23 cellular contexts compared by ENCODE assay signal in genomic region chr3:50270841-50271240, GRCh38. TPM values are rescaled to one million over a fixed set of nuclear protein-coding genes. Genes with fewer than 3 reads are reported as not detected.
DNase-seq lines count a peak whose midpoint lies in the region; ATAC-seq, FAIRE-seq and TF ChIP-seq lines count a peak whose summit lies in the region.
"Had no signal": no experiment of that assay in that cellular context is flagged by ENCODE, and none has a peak within 500 bp of the region (broad histone marks: within the 10 kb centered on the region; RNA-seq: fewer than 3 reads in every experiment).

No MANE protein-coding gene starts in this region.

- no TSS peak for BruUV-seq in Caco-2 (replicated peaks; lab: Mats Ljungman, UMichigan)

- intact Hi-C loops in Caco-2 (cut with micrococcal nuclease; ENCODE audit: unreplicated experiment) (no loop called here), lower lobe of right lung (cut with DNase I) (no loop called here)

- H3K4me3 ChIP-seq in Caco-2 (ENCODE audit: low read depth, low read length) (no peak overlapping the region), astrocyte (ENCODE audit: insufficient read depth, low read depth, low read length) (no peak overlapping the region), lower lobe of right lung (peak overlapping the region; percentile 62)
- H3K4me3 ChIP-seq: HAP-1 had no signal

- DNase-seq in Caco-2 (no peak), astrocyte (ENCODE audit: low read depth) (no peak), lower lobe of right lung (no peak), substantia nigra (lab: John Stamatoyannopoulos, UW) (no peak), SW480 (ENCODE audit: low spot score) (no peak), ACHN (no peak), NCI-H2081 (lab: John Stamatoyannopoulos, UW) (no peak)
- DNase-seq: activated CD4-positive, CD25-positive, alpha-beta regulatory T cell; endodermal cell; NCI-H146; NCI-H345; SIG-M5; stimulated activated CD4-positive, alpha-beta T cell treated with anti-CD3 and anti-CD28 coated beads, Interleukin-12 subunit alpha, Interleukin-12 subunit beta, amount 100 ng/mL, for 4 hours had no signal

- CTCF ChIA-PET in Caco-2 (lab: Charles Lee): interaction anchor here (0.8 to 2.8 kb wide), 3 partner anchors 11 to 46 kb away, joined by 3 to 10 read pairs (median 5); partner anchors contain the start of genes HYAL3 and NAA80

- H3K79me2 ChIP-seq in astrocyte (ENCODE audit: insufficient read depth, low read length): no peaks in the 10 kb centered on the region

- H4K20me1 ChIP-seq in astrocyte (ENCODE audit: insufficient read depth, low read length): peaks cover 3% of the 10 kb centered on the region

- H3K4me1 ChIP-seq in Caco-2: peaks cover 65% of the 10 kb centered on the region
- peaks cover 28% of the 10 kb centered on the region for H3K4me1 ChIP-seq in astrocyte (ENCODE audit: insufficient read depth, low read length)
- H3K4me1 ChIP-seq in lower lobe of right lung: peaks cover 65% of the 10 kb centered on the region
- H3K4me1 ChIP-seq: HAP-1 had no signal

- POLR2A ChIA-PET in Caco-2 (lab: Charles Lee): interaction anchor here (1.2 kb wide), 1 partner anchor 35 kb away, joined by 4 read pairs; the partner anchor contains the start of gene GNAI2

- H3K4me2 ChIP-seq in astrocyte (ENCODE audit: low read length): peak overlapping the region; percentile 3

- H3K27ac ChIP-seq in astrocyte (ENCODE audit: low read depth, low read length) (no peak overlapping the region), lower lobe of right lung (peak overlapping the region; percentile 18), substantia nigra (ENCODE audit: low read depth, low read length, poor library complexity, severe bottlenecking) (peak overlapping the region; percentile 98)

- H3K36me3 ChIP-seq in Caco-2 (ENCODE audit: control insufficient read depth, insufficient read depth, low read length) (peaks cover 2% of the 10 kb centered on the region), astrocyte (ENCODE audit: insufficient read depth, low read length) (no peaks in the 10 kb centered on the region), lower lobe of right lung (no peaks in the 10 kb centered on the region)
- H3K36me3 ChIP-seq: HAP-1 had no signal

- peak overlapping the region; percentile 38 for H3K9ac ChIP-seq in astrocyte (ENCODE audit: low read length)

- FAIRE-seq in astrocyte (lab: Jason Lieb, UNC): no peak
- FAIRE-seq: GM19239 had no signal

- H3K27me3 ChIP-seq in Caco-2 (replicated peaks; ENCODE audit: control insufficient read depth, insufficient read depth, low read length) (no peaks in the 10 kb centered on the region), astrocyte (ENCODE audit: insufficient read depth, low read length) (peaks cover 25% of the 10 kb centered on the region), lower lobe of right lung (ENCODE audit: low read depth) (peaks cover 15% of the 10 kb centered on the region)

- H3K27me3 Mint-ChIP-seq in Caco-2 (ENCODE audit: insufficient read depth, unreplicated experiment) (no peaks in the 10 kb centered on the region), astrocyte (ENCODE audit: low read depth, unreplicated experiment) (peaks cover 22% of the 10 kb centered on the region)

- H3K4me1 Mint-ChIP-seq in Caco-2 (ENCODE audit: low read depth, unreplicated experiment) (peaks cover 42% of the 10 kb centered on the region), astrocyte (ENCODE audit: low read depth, unreplicated experiment) (peaks cover 26% of the 10 kb centered on the region)

- H3K27ac Mint-ChIP-seq in Caco-2 (ENCODE audit: unreplicated experiment) (peak overlapping the region; percentile 70), astrocyte (ENCODE audit: unreplicated experiment) (peak overlapping the region; percentile 41)
- H3K27ac Mint-ChIP-seq: endodermal cell; T-helper 1 cell treated with Interleukin-12 subunit alpha and Interleukin-12 subunit beta and Interleukin-4 antibody, amounts not matched to agents 30 μg/mL and 1 μg/mL, for 36 hours had no signal

- H3K9me3 ChIP-seq in Caco-2 (no peaks in the 10 kb centered on the region), astrocyte (ENCODE audit: insufficient read depth, low read depth, low read length) (no peaks in the 10 kb centered on the region), lower lobe of right lung (no peaks in the 10 kb centered on the region)
- H3K9me3 ChIP-seq: HAP-1 had no signal

- TF ChIP-seq CTCF in Caco-2 (IDR thresholded peaks at IDR 0.05; ENCODE audit: insufficient read depth in 1 of 2, low read depth in 1 of 2, low read length in 1 of 2, severe bottlenecking in 1 of 2, unreplicated experiment in 1 of 2): no peak
- no peak for TF ChIP-seq CTCF in astrocyte (IDR thresholded peaks at IDR 0.05; ENCODE audit: insufficient read depth, low read depth, low read length)
- TF ChIP-seq CTCF in lower lobe of right lung (IDR thresholded peaks at IDR 0.05): no peak

- H3K36me3 Mint-ChIP-seq in Caco-2 (ENCODE audit: insufficient read depth, unreplicated experiment) (peaks cover 8% of the 10 kb centered on the region), astrocyte (ENCODE audit: low read depth, unreplicated experiment) (peaks cover 8% of the 10 kb centered on the region)

- H3K4me3 Mint-ChIP-seq in Caco-2 (ENCODE audit: unreplicated experiment): no peak overlapping the region
- peak overlapping the region; percentile 35 for H3K4me3 Mint-ChIP-seq in astrocyte (ENCODE audit: unreplicated experiment)
- H3K4me3 Mint-ChIP-seq: activated T-helper 17 cell treated with anti-CD3 and anti-CD28 coated beads, Interleukin-2, amount 50 U/mL, for 72 hours; central memory CD8-positive, alpha-beta T cell; endodermal cell; stimulated activated effector memory CD8-positive, alpha-beta T cell treated with anti-CD3 and anti-CD28 coated beads, Interleukin-12 subunit alpha, Interleukin-12 subunit beta, amount 100 ng/mL, for 72 hours; T-helper 1 cell treated with Interleukin-12 subunit alpha and Interleukin-12 subunit beta and Interleukin-4 antibody, amounts not matched to agents 30 μg/mL and 1 μg/mL, for 36 hours had no signal

- H3K9me3 Mint-ChIP-seq in Caco-2 (ENCODE audit: unreplicated experiment) (no peaks in the 10 kb centered on the region), astrocyte (ENCODE audit: unreplicated experiment) (no peaks in the 10 kb centered on the region)
- H3K9me3 Mint-ChIP-seq: activated T-helper 17 cell treated with anti-CD3 and anti-CD28 coated beads, Interleukin-2, amount 50 U/mL, for 72 hours; central memory CD8-positive, alpha-beta T cell; stimulated activated effector memory CD8-positive, alpha-beta T cell treated with anti-CD3 and anti-CD28 coated beads, Interleukin-12 subunit alpha, Interleukin-12 subunit beta, amount 100 ng/mL, for 72 hours; T-helper 1 cell treated with Interleukin-12 subunit alpha and Interleukin-12 subunit beta and Interleukin-4 antibody, amounts not matched to agents 30 μg/mL and 1 μg/mL, for 36 hours had no signal

- in situ Hi-C loops in ACHN (cut with HindIII; ENCODE audit: low pct_ligation_motif_present, low pct_unique_long_range_greater_than_20kb, low sequenced_read_pairs): no loop called here

- H2AFZ ChIP-seq in astrocyte (ENCODE audit: low read depth, low read length): no peak overlapping the region

- ATAC-seq in lower lobe of right lung (no peak), HG02571 (IDR thresholded peaks at IDR 0.05; ENCODE audit: unreplicated experiment) (no peak)
- ATAC-seq: activated T-helper 17 cell treated with anti-CD3 and anti-CD28 coated beads, Interleukin-2, amount 50 U/mL, for 72 hours; stimulated activated effector memory CD8-positive, alpha-beta T cell treated with anti-CD3 and anti-CD28 coated beads, Interleukin-12 subunit alpha, Interleukin-12 subunit beta, amount 100 ng/mL, for 72 hours had no signal

RNA-seq across cellular contexts. Expression of gene SEMA3B, which starts 1.9 kb away (rescaled TPM):
- total RNA-seq in Caco-2 (2022): 19.7 and 21.8 TPM in 2 replicates
- total RNA-seq in astrocyte: 4.9 and 5.9 TPM in 2 replicates
- 77.6 TPM for total RNA-seq in lower lobe of right lung

RNA-seq across cellular contexts. Expression of gene LSMEM2, which starts 8.0 kb away (rescaled TPM):
- not detected in 2 replicates for total RNA-seq in Caco-2 (2022)
- total RNA-seq in astrocyte: 0.30 TPM in 1 of 2 replicates, not detected in the other
- total RNA-seq in lower lobe of right lung: not detected
- total RNA-seq: activated CD8-positive, alpha-beta memory T cell treated with anti-CD3 and anti-CD28 coated beads for 36 hours; endodermal cell; M059J; ureter had no signal

RNA-seq across cellular contexts. Expression of gene IFRD2, which starts 21.4 kb away (rescaled TPM):
- total RNA-seq in Caco-2 (2022): 88.0 and 89.5 TPM in 2 replicates
- total RNA-seq in astrocyte: 59.2 and 66.8 TPM in 2 replicates
- total RNA-seq in lower lobe of right lung: 66.9 TPM

RNA-seq across cellular contexts. Expression of gene HYAL3, which starts 28.4 kb away (rescaled TPM):
- total RNA-seq in Caco-2 (2022) (5.2 and 6.8 TPM in 2 replicates), astrocyte (6.3 and 6.9 TPM in 2 replicates), lower lobe of right lung (4.0 TPM)

RNA-seq across cellular contexts. Expression of gene NAA80, which starts 28.4 kb away (rescaled TPM):
- total RNA-seq in Caco-2 (2022) (6.7 and 8.2 TPM in 2 replicates), astrocyte (6.3 and 7.0 TPM in 2 replicates), lower lobe of right lung (9.3 TPM)
